In the genomic region with DNA sequence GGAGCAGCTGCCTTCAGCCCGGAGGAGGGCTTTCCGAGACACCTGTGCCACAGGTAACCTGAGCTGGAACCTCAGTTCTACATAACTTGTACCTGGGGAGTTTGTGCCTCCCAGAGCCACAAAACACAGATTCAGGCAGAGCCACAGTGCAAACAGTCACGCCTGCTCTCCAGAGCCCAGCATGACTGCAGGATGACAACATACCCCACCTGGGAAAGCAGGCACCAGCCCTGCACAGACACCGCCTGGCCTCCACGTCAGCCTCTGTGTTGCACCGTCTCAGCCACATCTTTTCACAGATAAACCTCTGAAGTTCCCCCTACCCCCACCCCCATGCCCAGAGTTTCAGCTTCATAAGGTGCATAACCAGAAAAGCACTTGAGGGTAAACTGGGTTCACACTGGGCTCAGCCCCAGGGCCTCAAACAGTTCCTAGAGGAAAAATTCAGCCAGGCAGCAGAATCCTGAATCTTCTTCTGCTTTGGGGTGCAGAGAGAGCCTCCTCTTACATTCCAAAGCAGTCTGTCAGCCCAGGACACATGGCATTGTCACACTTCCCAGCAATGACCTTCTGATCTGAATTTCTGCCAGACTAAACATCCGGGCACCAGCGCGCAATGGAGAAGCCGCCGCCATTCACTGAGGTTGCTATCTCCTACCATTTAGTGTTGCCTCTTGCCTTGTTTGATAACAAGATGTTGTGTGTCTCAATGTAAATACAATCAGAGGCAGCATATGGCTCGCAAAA, we compare ENCODE assay signal across 1 cellular context.
TF ChIP-seq lines count a peak whose summit lies in the region.

No MANE protein-coding gene starts in this region.

TF ChIP-seq in GM12878, 131 proteins besides CTCF, POLR2A, EP300 and RAD21:
- TF ChIP-seq, protein P1, sequence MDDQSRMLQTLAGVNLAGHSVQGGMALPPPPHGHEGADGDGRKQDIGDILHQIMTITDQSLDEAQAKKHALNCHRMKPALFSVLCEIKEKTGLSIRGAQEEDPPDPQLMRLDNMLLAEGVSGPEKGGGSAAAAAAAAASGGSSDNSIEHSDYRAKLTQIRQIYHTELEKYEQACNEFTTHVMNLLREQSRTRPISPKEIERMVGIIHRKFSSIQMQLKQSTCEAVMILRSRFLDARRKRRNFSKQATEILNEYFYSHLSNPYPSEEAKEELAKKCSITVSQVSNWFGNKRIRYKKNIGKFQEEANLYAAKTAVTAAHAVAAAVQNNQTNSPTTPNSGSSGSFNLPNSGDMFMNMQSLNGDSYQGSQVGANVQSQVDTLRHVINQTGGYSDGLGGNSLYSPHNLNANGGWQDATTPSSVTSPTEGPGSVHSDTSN (IDR thresholded peaks at IDR 0.05; ENCODE audit: insufficient replicate concordance, low read depth, low read length) = no peak
- TF ChIP-seq TCF7 (IDR thresholded peaks at IDR 0.05; ENCODE audit: borderline replicate concordance) = no peak
- TF ChIP-seq SP1 (IDR thresholded peaks at IDR 0.05; ENCODE audit: low read depth, low read length) = no peak
- TF ChIP-seq, protein P2, sequence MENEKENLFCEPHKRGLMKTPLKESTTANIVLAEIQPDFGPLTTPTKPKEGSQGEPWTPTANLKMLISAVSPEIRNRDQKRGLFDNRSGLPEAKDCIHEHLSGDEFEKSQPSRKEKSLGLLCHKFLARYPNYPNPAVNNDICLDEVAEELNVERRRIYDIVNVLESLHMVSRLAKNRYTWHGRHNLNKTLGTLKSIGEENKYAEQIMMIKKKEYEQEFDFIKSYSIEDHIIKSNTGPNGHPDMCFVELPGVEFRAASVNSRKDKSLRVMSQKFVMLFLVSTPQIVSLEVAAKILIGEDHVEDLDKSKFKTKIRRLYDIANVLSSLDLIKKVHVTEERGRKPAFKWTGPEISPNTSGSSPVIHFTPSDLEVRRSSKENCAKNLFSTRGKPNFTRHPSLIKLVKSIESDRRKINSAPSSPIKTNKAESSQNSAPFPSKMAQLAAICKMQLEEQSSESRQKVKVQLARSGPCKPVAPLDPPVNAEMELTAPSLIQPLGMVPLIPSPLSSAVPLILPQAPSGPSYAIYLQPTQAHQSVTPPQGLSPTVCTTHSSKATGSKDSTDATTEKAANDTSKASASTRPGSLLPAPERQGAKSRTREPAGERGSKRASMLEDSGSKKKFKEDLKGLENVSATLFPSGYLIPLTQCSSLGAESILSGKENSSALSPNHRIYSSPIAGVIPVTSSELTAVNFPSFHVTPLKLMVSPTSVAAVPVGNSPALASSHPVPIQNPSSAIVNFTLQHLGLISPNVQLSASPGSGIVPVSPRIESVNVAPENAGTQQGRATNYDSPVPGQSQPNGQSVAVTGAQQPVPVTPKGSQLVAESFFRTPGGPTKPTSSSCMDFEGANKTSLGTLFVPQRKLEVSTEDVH (IDR thresholded peaks at IDR 0.05; ENCODE audit: low read depth, partially characterized antibody) = no peak
- no peak for TF ChIP-seq YBX1 (IDR thresholded peaks at IDR 0.05)
- no peak for TF ChIP-seq BMI1 (IDR thresholded peaks at IDR 0.05; ENCODE audit: borderline replicate concordance)
- no peak for TF ChIP-seq BRCA1 (IDR thresholded peaks at IDR 0.05; ENCODE audit: low read depth, low read length)
- TF ChIP-seq TBL1XR1 (IDR thresholded peaks at IDR 0.05; ENCODE audit: low read depth, low read length) = no peak
- TF ChIP-seq KLF5 (IDR thresholded peaks at IDR 0.05; ENCODE audit: partially characterized antibody) = no peak
- no peak for TF ChIP-seq ZNF274 (IDR thresholded peaks at IDR 0.05; ENCODE audit: insufficient read depth, insufficient read length)
- TF ChIP-seq HSF1 (IDR thresholded peaks at IDR 0.05; ENCODE audit: low read depth, low read length) = no peak
- TF ChIP-seq ZBTB4 (CRISPR knock-in tag; IDR thresholded peaks at IDR 0.05) = no peak
- TF ChIP-seq MTA3 (IDR thresholded peaks at IDR 0.05; ENCODE audit: borderline replicate concordance, low read length) = no peak
- no peak for TF ChIP-seq GABPA (IDR thresholded peaks at IDR 0.05; ENCODE audit: low read depth)
- TF ChIP-seq SMC3 (IDR thresholded peaks at IDR 0.05; ENCODE audit: borderline replicate concordance, low read length) = no peak
